ENCODE assay signal across 1 cellular context in the genomic region with DNA sequence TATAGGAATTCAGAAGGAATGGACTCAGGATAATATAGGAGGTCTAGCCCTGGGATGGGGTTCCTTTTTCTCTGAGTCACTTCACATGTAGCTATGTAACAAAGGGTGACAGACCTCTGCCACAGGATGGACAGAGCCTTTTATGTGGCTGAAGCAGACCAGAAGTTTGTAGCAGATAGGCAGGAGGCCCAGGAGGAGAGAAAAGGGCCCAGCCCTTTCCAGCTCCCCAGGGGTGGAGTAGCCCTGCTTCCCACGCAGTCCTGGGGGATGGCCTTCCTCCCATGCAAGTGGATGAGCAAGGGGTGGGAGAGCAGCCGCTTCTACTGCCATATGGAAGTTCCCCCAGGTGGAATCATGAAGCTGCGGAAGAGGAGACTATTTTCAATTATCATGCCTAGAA.
TF ChIP-seq lines count a peak whose summit lies in the region.

No MANE protein-coding gene starts in this region.

TF ChIP-seq in K562, 482 proteins besides CTCF, POLR2A, EP300 and RAD21 (continues in another document):
- peak; percentile 53 for TF ChIP-seq EGR1 (conservative IDR thresholded peaks at IDR 0.05)
- TF ChIP-seq, protein P1, sequence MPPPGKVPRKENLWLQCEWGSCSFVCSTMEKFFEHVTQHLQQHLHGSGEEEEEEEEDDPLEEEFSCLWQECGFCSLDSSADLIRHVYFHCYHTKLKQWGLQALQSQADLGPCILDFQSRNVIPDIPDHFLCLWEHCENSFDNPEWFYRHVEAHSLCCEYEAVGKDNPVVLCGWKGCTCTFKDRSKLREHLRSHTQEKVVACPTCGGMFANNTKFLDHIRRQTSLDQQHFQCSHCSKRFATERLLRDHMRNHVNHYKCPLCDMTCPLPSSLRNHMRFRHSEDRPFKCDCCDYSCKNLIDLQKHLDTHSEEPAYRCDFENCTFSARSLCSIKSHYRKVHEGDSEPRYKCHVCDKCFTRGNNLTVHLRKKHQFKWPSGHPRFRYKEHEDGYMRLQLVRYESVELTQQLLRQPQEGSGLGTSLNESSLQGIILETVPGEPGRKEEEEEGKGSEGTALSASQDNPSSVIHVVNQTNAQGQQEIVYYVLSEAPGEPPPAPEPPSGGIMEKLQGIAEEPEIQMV (tag; conservative IDR thresholded peaks at IDR 0.05; ENCODE audit: low read depth), result no peak
- no peak for TF ChIP-seq ZFP36 (IDR thresholded peaks at IDR 0.05; ENCODE audit: low read depth, low read length, partially characterized antibody)
- peak; percentile 83; the same call in 1 of the 2 replicates for TF ChIP-seq LEF1 (IDR thresholded peaks at IDR 0.05)
- TF ChIP-seq, protein P2, sequence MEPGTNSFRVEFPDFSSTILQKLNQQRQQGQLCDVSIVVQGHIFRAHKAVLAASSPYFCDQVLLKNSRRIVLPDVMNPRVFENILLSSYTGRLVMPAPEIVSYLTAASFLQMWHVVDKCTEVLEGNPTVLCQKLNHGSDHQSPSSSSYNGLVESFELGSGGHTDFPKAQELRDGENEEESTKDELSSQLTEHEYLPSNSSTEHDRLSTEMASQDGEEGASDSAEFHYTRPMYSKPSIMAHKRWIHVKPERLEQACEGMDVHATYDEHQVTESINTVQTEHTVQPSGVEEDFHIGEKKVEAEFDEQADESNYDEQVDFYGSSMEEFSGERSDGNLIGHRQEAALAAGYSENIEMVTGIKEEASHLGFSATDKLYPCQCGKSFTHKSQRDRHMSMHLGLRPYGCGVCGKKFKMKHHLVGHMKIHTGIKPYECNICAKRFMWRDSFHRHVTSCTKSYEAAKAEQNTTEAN (CRISPR knock-in tag; IDR thresholded peaks at IDR 0.05), result no peak
- TF ChIP-seq, protein P3, sequence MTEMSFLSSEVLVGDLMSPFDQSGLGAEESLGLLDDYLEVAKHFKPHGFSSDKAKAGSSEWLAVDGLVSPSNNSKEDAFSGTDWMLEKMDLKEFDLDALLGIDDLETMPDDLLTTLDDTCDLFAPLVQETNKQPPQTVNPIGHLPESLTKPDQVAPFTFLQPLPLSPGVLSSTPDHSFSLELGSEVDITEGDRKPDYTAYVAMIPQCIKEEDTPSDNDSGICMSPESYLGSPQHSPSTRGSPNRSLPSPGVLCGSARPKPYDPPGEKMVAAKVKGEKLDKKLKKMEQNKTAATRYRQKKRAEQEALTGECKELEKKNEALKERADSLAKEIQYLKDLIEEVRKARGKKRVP (CRISPR knock-in tag; IDR thresholded peaks at IDR 0.05), result no peak
- TF ChIP-seq, protein P4, sequence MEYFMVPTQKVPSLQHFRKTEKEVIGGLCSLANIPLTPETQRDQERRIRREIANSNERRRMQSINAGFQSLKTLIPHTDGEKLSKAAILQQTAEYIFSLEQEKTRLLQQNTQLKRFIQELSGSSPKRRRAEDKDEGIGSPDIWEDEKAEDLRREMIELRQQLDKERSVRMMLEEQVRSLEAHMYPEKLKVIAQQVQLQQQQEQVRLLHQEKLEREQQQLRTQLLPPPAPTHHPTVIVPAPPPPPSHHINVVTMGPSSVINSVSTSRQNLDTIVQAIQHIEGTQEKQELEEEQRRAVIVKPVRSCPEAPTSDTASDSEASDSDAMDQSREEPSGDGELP (CRISPR knock-in tag; IDR thresholded peaks at IDR 0.05; ENCODE audit: borderline replicate concordance), result peak; percentile 18; the same call in 1 of the 2 replicates
- no peak for TF ChIP-seq ZKSCAN8 (CRISPR knock-in tag; IDR thresholded peaks at IDR 0.05)
- TF ChIP-seq ZNF785 (CRISPR knock-in tag; IDR thresholded peaks at IDR 0.05), result no peak
- TF ChIP-seq TCF7 (IDR thresholded peaks at IDR 0.05; ENCODE audit: borderline replicate concordance), result peak; percentile 95
- TF ChIP-seq PHF21A (IDR thresholded peaks at IDR 0.05; ENCODE audit: borderline replicate concordance, low read depth), result no peak
- no peak for TF ChIP-seq PURB (CRISPR knock-in tag; IDR thresholded peaks at IDR 0.05; ENCODE audit: low read depth)
- no peak for TF ChIP-seq SIRT6 (IDR thresholded peaks at IDR 0.05; ENCODE audit: low read depth, low read length)
- TF ChIP-seq TEAD2 (tag; IDR thresholded peaks at IDR 0.05), result no peak
- TF ChIP-seq, protein P5, sequence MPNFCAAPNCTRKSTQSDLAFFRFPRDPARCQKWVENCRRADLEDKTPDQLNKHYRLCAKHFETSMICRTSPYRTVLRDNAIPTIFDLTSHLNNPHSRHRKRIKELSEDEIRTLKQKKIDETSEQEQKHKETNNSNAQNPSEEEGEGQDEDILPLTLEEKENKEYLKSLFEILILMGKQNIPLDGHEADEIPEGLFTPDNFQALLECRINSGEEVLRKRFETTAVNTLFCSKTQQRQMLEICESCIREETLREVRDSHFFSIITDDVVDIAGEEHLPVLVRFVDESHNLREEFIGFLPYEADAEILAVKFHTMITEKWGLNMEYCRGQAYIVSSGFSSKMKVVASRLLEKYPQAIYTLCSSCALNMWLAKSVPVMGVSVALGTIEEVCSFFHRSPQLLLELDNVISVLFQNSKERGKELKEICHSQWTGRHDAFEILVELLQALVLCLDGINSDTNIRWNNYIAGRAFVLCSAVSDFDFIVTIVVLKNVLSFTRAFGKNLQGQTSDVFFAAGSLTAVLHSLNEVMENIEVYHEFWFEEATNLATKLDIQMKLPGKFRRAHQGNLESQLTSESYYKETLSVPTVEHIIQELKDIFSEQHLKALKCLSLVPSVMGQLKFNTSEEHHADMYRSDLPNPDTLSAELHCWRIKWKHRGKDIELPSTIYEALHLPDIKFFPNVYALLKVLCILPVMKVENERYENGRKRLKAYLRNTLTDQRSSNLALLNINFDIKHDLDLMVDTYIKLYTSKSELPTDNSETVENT (CRISPR knock-in tag; IDR thresholded peaks at IDR 0.05), result no peak
- TF ChIP-seq LCOR (CRISPR knock-in tag; IDR thresholded peaks at IDR 0.05), result no peak
- TF ChIP-seq XRCC4 (IDR thresholded peaks at IDR 0.05; ENCODE audit: extremely low read depth, insufficient read depth, insufficient read length), result no peak
- TF ChIP-seq, protein P6, sequence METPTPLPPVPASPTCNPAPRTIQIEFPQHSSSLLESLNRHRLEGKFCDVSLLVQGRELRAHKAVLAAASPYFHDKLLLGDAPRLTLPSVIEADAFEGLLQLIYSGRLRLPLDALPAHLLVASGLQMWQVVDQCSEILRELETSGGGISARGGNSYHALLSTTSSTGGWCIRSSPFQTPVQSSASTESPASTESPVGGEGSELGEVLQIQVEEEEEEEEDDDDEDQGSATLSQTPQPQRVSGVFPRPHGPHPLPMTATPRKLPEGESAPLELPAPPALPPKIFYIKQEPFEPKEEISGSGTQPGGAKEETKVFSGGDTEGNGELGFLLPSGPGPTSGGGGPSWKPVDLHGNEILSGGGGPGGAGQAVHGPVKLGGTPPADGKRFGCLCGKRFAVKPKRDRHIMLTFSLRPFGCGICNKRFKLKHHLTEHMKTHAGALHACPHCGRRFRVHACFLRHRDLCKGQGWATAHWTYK (CRISPR knock-in tag; IDR thresholded peaks at IDR 0.05), result no peak
- TF ChIP-seq FOXJ2 (tag; IDR thresholded peaks at IDR 0.05), result no peak
- no peak for TF ChIP-seq ZNF23 (CRISPR knock-in tag; IDR thresholded peaks at IDR 0.05)
- TF ChIP-seq SMAD3 (CRISPR knock-in tag; conservative IDR thresholded peaks at IDR 0.05), result no peak
- no peak for TF ChIP-seq ZNF589 (CRISPR knock-in tag; IDR thresholded peaks at IDR 0.05; ENCODE audit: low read depth)
- no peak for TF ChIP-seq KLF1 (tag; IDR thresholded peaks at IDR 0.05)
- TF ChIP-seq ZNF717 (CRISPR knock-in tag; IDR thresholded peaks at IDR 0.05), result no peak
- TF ChIP-seq, protein P7, sequence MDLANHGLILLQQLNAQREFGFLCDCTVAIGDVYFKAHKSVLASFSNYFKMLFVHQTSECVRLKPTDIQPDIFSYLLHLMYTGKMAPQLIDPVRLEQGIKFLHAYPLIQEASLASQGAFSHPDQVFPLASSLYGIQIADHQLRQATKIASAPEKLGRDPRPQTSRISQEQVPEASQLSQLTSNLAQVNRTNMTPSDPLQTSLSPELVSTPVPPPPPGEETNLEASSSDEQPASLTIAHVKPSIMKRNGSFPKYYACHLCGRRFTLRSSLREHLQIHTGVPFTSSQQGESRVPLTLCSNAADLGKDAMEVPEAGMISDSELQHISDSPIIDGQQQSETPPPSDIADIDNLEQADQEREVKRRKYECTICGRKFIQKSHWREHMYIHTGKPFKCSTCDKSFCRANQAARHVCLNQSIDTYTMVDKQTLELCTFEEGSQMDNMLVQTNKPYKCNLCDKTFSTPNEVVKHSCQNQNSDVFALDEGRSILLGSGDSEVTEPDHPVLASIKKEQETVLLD (IDR thresholded peaks at IDR 0.05), result no peak
- TF ChIP-seq, protein P8, sequence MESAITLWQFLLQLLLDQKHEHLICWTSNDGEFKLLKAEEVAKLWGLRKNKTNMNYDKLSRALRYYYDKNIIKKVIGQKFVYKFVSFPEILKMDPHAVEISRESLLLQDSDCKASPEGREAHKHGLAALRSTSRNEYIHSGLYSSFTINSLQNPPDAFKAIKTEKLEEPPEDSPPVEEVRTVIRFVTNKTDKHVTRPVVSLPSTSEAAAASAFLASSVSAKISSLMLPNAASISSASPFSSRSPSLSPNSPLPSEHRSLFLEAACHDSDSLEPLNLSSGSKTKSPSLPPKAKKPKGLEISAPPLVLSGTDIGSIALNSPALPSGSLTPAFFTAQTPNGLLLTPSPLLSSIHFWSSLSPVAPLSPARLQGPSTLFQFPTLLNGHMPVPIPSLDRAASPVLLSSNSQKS (CRISPR knock-in tag; IDR thresholded peaks at IDR 0.05), result no peak
- TF ChIP-seq TCF3 (CRISPR knock-in tag; IDR thresholded peaks at IDR 0.05), result peak; percentile 74
- no peak for TF ChIP-seq CEBPG (CRISPR knock-in tag; IDR thresholded peaks at IDR 0.05)
- TF ChIP-seq CEBPG (tag; conservative IDR thresholded peaks at IDR 0.05 in 1 of 2, IDR thresholded peaks at IDR 0.05 in 1 of 2), result no peak
- no peak for TF ChIP-seq FOXA1 (IDR thresholded peaks at IDR 0.05; ENCODE audit: borderline replicate concordance)
- no peak for TF ChIP-seq HDGF (IDR thresholded peaks at IDR 0.05)
- TF ChIP-seq HEY1 (CRISPR knock-in tag; IDR thresholded peaks at IDR 0.05; ENCODE audit: borderline replicate concordance), result no peak
- no peak for TF ChIP-seq GABPB2 (CRISPR knock-in tag; conservative IDR thresholded peaks at IDR 0.05)
- no peak for TF ChIP-seq CTBP1 (IDR thresholded peaks at IDR 0.05; ENCODE audit: borderline replicate concordance)
- 0 out of 2 replicates have a peak, but pooled peaks have one; percentile 24 for TF ChIP-seq TEAD4 (IDR thresholded peaks at IDR 0.05; ENCODE audit: low read length)
- TF ChIP-seq TEAD4 (CRISPR knock-in tag; IDR thresholded peaks at IDR 0.05; ENCODE audit: borderline replicate concordance), result no peak
- TF ChIP-seq SAFB (IDR thresholded peaks at IDR 0.05; ENCODE audit: borderline replicate concordance, low read depth, low read length), result no peak
- no peak for TF ChIP-seq PRMT5 (CRISPR knock-in tag; IDR thresholded peaks at IDR 0.05)
- no peak for TF ChIP-seq RCOR1 (IDR thresholded peaks at IDR 0.05; ENCODE audit: borderline replicate concordance in 1 of 2, low read depth in 2 of 2, low read length in 2 of 2)
- TF ChIP-seq GATAD2B (IDR thresholded peaks at IDR 0.05; ENCODE audit: borderline replicate concordance), result no peak
- TF ChIP-seq, protein P9, sequence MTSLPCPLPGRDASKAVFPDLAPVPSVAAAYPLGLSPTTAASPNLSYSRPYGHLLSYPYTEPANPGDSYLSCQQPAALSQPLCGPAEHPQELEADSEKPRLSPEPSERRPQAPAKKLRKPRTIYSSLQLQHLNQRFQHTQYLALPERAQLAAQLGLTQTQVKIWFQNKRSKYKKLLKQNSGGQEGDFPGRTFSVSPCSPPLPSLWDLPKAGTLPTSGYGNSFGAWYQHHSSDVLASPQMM (CRISPR knock-in tag; IDR thresholded peaks at IDR 0.05), result no peak
- no peak for TF ChIP-seq MAFK (IDR thresholded peaks at IDR 0.05; ENCODE audit: low read length)
- TF ChIP-seq ZNF695 (CRISPR knock-in tag; IDR thresholded peaks at IDR 0.05), result no peak
- TF ChIP-seq, protein P10, sequence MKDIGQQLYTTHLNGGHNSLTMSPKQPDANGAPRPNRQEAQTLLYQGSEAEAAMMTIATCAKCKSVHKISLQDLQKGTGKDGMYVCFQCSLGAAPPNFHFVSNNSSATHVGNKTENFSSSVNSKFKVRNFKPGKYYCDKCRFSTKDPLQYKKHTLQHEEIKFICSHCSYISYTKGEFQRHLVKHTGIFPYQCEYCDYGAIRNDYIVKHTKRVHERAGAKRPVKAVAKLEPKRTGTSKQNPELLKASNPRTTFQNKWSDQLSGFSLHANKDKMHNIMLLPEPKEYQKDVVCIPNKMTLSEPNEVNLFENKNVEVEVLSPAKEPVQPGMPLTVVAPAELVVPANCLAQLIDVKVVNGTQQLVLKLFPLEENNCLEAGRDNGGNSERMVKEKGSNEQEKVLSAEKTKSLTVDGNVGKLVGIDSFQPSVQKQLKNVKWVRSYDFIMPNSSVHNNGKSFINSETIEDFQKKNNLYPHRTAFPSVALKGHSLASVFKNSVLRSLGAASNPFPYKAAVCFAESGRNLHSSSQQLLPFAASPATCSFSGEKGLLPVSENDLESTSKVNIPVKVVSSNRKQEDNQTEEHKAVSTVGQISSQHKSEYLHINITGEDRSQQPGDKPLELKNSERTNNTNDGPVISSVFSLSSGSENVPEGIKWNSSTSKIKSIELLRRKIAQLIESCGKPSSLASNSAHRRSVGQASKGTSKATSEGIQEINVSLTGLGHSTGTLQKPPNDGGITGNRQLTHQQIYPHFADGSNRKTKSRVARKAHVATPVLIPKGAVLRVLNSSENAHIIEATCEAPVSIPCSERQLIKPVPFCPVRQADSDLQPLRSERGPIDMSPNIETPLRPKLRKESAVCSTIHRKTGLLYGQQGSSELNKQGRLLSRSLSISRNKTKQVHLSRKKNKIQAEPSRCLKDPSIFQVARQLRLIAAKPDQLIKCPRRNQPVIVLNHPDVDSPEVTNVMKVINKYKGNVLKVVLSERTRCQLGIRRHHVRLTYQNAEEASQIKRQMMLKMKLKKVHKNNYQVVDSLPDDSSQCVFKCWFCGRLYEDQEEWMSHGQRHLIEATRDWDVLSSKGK (CRISPR knock-in tag; IDR thresholded peaks at IDR 0.05), result no peak
- TF ChIP-seq MYC (IDR thresholded peaks at IDR 0.05; ENCODE audit: low read depth, low read length), result no peak
- TF ChIP-seq MYC (CRISPR knock-in tag; IDR thresholded peaks at IDR 0.05; ENCODE audit: borderline replicate concordance, low read depth), result no peak
- no peak for TF ChIP-seq KAT8 (IDR thresholded peaks at IDR 0.05; ENCODE audit: low read depth)
- TF ChIP-seq, protein P11, sequence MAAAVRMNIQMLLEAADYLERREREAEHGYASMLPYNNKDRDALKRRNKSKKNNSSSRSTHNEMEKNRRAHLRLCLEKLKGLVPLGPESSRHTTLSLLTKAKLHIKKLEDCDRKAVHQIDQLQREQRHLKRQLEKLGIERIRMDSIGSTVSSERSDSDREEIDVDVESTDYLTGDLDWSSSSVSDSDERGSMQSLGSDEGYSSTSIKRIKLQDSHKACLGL (CRISPR knock-in tag; IDR thresholded peaks at IDR 0.05; ENCODE audit: borderline replicate concordance, poor library complexity, severe bottlenecking), result no peak
- TF ChIP-seq ESRRA (IDR thresholded peaks at IDR 0.05; ENCODE audit: borderline replicate concordance, low read depth), result no peak
- no peak for TF ChIP-seq ZNF263 (CRISPR knock-in tag; IDR thresholded peaks at IDR 0.05; ENCODE audit: borderline replicate concordance)
- no peak for TF ChIP-seq ZNF644 (tag; IDR thresholded peaks at IDR 0.05; ENCODE audit: low read depth)
- TF ChIP-seq FOXP1 (CRISPR knock-in tag; IDR thresholded peaks at IDR 0.05), result no peak
- TF ChIP-seq CBFB (CRISPR knock-in tag; IDR thresholded peaks at IDR 0.05), result no peak
- no peak for TF ChIP-seq GATA2 (CRISPR knock-in tag; IDR thresholded peaks at IDR 0.05)
- no peak for TF ChIP-seq FIP1L1 (IDR thresholded peaks at IDR 0.05; ENCODE audit: low read depth, low read length, poor library complexity, severe bottlenecking)
- no peak for TF ChIP-seq CCAR2 (IDR thresholded peaks at IDR 0.05; ENCODE audit: low read depth, low read length)
- no peak for TF ChIP-seq NCOA6 (IDR thresholded peaks at IDR 0.05)
- no peak for TF ChIP-seq C11orf30 (IDR thresholded peaks at IDR 0.05; ENCODE audit: low read depth)
